Comparison of ENCODE assay signal across 1 cellular context in genomic region chr3:115783938-115784738, GRCh38.
TF ChIP-seq lines count a peak whose summit lies in the region.

No MANE protein-coding gene starts in this region.

TF ChIP-seq in HepG2, 621 proteins besides CTCF, POLR2A, EP300 and RAD21 (continued from another document and continues in another):
- TF ChIP-seq, protein P1, sequence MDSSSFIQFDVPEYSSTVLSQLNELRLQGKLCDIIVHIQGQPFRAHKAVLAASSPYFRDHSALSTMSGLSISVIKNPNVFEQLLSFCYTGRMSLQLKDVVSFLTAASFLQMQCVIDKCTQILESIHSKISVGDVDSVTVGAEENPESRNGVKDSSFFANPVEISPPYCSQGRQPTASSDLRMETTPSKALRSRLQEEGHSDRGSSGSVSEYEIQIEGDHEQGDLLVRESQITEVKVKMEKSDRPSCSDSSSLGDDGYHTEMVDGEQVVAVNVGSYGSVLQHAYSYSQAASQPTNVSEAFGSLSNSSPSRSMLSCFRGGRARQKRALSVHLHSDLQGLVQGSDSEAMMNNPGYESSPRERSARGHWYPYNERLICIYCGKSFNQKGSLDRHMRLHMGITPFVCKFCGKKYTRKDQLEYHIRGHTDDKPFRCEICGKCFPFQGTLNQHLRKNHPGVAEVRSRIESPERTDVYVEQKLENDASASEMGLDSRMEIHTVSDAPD (CRISPR knock-in tag; IDR thresholded peaks at IDR 0.05), result 0 out of 2 replicates have a peak, but pooled peaks have one; percentile 47
- TF ChIP-seq ZNF530 (CRISPR knock-in tag; IDR thresholded peaks at IDR 0.05; ENCODE audit: low read depth), result no peak
- peak; percentile 48; the same call in 1 of the 2 replicates for TF ChIP-seq KDM5B (CRISPR knock-in tag; IDR thresholded peaks at IDR 0.05; ENCODE audit: borderline replicate concordance)
- TF ChIP-seq, protein P2, sequence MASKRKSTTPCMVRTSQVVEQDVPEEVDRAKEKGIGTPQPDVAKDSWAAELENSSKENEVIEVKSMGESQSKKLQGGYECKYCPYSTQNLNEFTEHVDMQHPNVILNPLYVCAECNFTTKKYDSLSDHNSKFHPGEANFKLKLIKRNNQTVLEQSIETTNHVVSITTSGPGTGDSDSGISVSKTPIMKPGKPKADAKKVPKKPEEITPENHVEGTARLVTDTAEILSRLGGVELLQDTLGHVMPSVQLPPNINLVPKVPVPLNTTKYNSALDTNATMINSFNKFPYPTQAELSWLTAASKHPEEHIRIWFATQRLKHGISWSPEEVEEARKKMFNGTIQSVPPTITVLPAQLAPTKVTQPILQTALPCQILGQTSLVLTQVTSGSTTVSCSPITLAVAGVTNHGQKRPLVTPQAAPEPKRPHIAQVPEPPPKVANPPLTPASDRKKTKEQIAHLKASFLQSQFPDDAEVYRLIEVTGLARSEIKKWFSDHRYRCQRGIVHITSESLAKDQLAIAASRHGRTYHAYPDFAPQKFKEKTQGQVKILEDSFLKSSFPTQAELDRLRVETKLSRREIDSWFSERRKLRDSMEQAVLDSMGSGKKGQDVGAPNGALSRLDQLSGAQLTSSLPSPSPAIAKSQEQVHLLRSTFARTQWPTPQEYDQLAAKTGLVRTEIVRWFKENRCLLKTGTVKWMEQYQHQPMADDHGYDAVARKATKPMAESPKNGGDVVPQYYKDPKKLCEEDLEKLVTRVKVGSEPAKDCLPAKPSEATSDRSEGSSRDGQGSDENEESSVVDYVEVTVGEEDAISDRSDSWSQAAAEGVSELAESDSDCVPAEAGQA (IDR thresholded peaks at IDR 0.05; ENCODE audit: low read depth), result no peak
- TF ChIP-seq, protein P2 (CRISPR knock-in tag; IDR thresholded peaks at IDR 0.05; ENCODE audit: borderline replicate concordance), result no peak
- TF ChIP-seq MAX (IDR thresholded peaks at IDR 0.05), result peak; percentile 96
- TF ChIP-seq PCBP1 (IDR thresholded peaks at IDR 0.05; ENCODE audit: borderline replicate concordance, low read depth, low read length), result no peak
- no peak for TF ChIP-seq ZNF382 (CRISPR knock-in tag; IDR thresholded peaks at IDR 0.05; ENCODE audit: borderline replicate concordance)
- TF ChIP-seq ZMYM3 (CRISPR knock-in tag; IDR thresholded peaks at IDR 0.05), result no peak
- peak; percentile 36; the same call in 1 of the 2 replicates for TF ChIP-seq ZHX1 (CRISPR knock-in tag; IDR thresholded peaks at IDR 0.05; ENCODE audit: low read depth)
- no peak for TF ChIP-seq ETV6 (CRISPR knock-in tag; conservative IDR thresholded peaks at IDR 0.05)
- TF ChIP-seq GTF2F1 (IDR thresholded peaks at IDR 0.05; ENCODE audit: low read length), result no peak
- peak; percentile 59; the same call in 1 of the 2 replicates for TF ChIP-seq SIN3A (IDR thresholded peaks at IDR 0.05; ENCODE audit: borderline replicate concordance, low read depth, low read length)
- peak; percentile 35; the same call in 1 of the 2 replicates for TF ChIP-seq FOXP4 (CRISPR knock-in tag; IDR thresholded peaks at IDR 0.05)
- TF ChIP-seq, protein P3, sequence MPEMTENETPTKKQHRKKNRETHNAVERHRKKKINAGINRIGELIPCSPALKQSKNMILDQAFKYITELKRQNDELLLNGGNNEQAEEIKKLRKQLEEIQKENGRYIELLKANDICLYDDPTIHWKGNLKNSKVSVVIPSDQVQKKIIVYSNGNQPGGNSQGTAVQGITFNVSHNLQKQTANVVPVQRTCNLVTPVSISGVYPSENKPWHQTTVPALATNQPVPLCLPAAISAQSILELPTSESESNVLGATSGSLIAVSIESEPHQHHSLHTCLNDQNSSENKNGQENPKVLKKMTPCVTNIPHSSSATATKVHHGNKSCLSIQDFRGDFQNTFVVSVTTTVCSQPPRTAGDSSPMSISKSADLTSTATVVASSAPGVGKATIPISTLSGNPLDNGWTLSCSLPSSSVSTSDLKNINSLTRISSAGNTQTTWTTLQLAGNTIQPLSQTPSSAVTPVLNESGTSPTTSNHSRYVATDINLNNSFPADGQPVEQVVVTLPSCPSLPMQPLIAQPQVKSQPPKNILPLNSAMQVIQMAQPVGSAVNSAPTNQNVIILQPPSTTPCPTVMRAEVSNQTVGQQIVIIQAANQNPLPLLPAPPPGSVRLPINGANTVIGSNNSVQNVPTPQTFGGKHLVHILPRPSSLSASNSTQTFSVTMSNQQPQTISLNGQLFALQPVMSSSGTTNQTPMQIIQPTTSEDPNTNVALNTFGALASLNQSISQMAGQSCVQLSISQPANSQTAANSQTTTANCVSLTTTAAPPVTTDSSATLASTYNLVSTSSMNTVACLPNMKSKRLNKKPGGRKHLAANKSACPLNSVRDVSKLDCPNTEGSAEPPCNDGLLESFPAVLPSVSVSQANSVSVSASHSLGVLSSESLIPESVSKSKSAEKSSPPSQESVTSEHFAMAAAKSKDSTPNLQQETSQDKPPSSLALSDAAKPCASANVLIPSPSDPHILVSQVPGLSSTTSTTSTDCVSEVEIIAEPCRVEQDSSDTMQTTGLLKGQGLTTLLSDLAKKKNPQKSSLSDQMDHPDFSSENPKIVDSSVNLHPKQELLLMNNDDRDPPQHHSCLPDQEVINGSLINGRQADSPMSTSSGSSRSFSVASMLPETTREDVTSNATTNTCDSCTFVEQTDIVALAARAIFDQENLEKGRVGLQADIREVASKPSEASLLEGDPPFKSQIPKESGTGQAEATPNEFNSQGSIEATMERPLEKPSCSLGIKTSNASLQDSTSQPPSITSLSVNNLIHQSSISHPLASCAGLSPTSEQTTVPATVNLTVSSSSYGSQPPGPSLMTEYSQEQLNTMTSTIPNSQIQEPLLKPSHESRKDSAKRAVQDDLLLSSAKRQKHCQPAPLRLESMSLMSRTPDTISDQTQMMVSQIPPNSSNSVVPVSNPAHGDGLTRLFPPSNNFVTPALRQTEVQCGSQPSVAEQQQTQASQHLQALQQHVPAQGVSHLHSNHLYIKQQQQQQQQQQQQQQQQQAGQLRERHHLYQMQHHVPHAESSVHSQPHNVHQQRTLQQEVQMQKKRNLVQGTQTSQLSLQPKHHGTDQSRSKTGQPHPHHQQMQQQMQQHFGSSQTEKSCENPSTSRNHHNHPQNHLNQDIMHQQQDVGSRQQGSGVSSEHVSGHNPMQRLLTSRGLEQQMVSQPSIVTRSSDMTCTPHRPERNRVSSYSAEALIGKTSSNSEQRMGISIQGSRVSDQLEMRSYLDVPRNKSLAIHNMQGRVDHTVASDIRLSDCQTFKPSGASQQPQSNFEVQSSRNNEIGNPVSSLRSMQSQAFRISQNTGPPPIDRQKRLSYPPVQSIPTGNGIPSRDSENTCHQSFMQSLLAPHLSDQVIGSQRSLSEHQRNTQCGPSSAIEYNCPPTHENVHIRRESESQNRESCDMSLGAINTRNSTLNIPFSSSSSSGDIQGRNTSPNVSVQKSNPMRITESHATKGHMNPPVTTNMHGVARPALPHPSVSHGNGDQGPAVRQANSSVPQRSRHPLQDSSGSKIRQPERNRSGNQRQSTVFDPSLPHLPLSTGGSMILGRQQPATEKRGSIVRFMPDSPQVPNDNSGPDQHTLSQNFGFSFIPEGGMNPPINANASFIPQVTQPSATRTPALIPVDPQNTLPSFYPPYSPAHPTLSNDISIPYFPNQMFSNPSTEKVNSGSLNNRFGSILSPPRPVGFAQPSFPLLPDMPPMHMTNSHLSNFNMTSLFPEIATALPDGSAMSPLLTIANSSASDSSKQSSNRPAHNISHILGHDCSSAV (CRISPR knock-in tag; IDR thresholded peaks at IDR 0.05; ENCODE audit: borderline replicate concordance), result no peak
- TF ChIP-seq GZF1 (CRISPR knock-in tag; IDR thresholded peaks at IDR 0.05), result no peak
- TF ChIP-seq BCLAF1 (IDR thresholded peaks at IDR 0.05), result no peak
- no peak for TF ChIP-seq HOXA5 (CRISPR knock-in tag; IDR thresholded peaks at IDR 0.05)
- TF ChIP-seq SMARCE1 (IDR thresholded peaks at IDR 0.05; ENCODE audit: borderline replicate concordance), result no peak
- TF ChIP-seq, protein P4, sequence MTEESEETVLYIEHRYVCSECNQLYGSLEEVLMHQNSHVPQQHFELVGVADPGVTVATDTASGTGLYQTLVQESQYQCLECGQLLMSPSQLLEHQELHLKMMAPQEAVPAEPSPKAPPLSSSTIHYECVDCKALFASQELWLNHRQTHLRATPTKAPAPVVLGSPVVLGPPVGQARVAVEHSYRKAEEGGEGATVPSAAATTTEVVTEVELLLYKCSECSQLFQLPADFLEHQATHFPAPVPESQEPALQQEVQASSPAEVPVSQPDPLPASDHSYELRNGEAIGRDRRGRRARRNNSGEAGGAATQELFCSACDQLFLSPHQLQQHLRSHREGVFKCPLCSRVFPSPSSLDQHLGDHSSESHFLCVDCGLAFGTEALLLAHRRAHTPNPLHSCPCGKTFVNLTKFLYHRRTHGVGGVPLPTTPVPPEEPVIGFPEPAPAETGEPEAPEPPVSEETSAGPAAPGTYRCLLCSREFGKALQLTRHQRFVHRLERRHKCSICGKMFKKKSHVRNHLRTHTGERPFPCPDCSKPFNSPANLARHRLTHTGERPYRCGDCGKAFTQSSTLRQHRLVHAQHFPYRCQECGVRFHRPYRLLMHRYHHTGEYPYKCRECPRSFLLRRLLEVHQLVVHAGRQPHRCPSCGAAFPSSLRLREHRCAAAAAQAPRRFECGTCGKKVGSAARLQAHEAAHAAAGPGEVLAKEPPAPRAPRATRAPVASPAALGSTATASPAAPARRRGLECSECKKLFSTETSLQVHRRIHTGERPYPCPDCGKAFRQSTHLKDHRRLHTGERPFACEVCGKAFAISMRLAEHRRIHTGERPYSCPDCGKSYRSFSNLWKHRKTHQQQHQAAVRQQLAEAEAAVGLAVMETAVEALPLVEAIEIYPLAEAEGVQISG (CRISPR knock-in tag; IDR thresholded peaks at IDR 0.05), result peak; percentile 55
